ENCODE assay signal across 11 cellular contexts in genomic region chr11:114079406-114080072, GRCh38. TPM values are rescaled to one million over a fixed set of nuclear protein-coding genes. Genes with fewer than 3 reads are reported as not detected.
DNase-seq lines count a peak whose midpoint lies in the region; ATAC-seq and TF ChIP-seq lines count a peak whose summit lies in the region.
"Had no signal": no experiment of that assay in that cellular context is flagged by ENCODE, and none has a peak within 500 bp of the region (broad histone marks: within the 10 kb centered on the region; RNA-seq: fewer than 3 reads in every experiment).

No MANE protein-coding gene starts in this region.

- H4K20me1 ChIP-seq in BLaER1 treated with 17β-estradiol and CSF1 and Interleukin-3, amounts not matched to agents 10 nM and 100 nM, result peaks cover 0 to 53% (median 0%) of the 10 kb centered on the region in 11 experiments; a peak in 3 of 22 replicates
- H4K20me1 ChIP-seq in PC-9 (ENCODE audit: insufficient read depth), result no peaks in the 10 kb centered on the region

- CTCF ChIA-PET in activated CD4-positive, alpha-beta memory T cell treated with anti-CD3 and anti-CD28 coated beads, Interleukin-2, amount 10 ng/mL, durations not matched to agents 7 days and 5 days (lab: Charles Lee), result interaction anchor here (0.9 to 1.9 kb wide), 3 partner anchors 81 to 182 kb away, joined by 3 to 7 read pairs (median 4); no protein-coding TSS in a partner anchor
- CTCF ChIA-PET in PC-9 (lab: Charles Lee), result no interaction called here

- peaks cover 15% of the 10 kb centered on the region for H3K27me3 Mint-ChIP-seq in activated CD4-positive, alpha-beta memory T cell treated with anti-CD3 and anti-CD28 coated beads, Interleukin-2, amount 10 ng/mL, durations not matched to agents 7 days and 5 days

- intact Hi-C loops in posterior vena cava (cut with DNase I), result no loop called here
- intact Hi-C loops in PC-9 (cut with micrococcal nuclease; ENCODE audit: unreplicated experiment), result no loop called here

- no peak overlapping the region for H3K4me3 ChIP-seq in BLaER1 treated with 17β-estradiol and CSF1 and Interleukin-3, amounts not matched to agents 10 nM and 100 nM
- H3K4me3 ChIP-seq in fibroblast of villous mesenchyme (ENCODE audit: low read depth, low read length) (no peak overlapping the region), PC-9 (no peak overlapping the region)
- H3K4me3 ChIP-seq: cardiac muscle cell had no signal

- H3K36me3 ChIP-seq in BLaER1 treated with 17β-estradiol and CSF1 and Interleukin-3, amounts not matched to agents 10 nM and 100 nM, result no peaks in the 10 kb centered on the region
- no peaks in the 10 kb centered on the region for H3K36me3 ChIP-seq in PC-9 (ENCODE audit: low read depth)
- H3K36me3 ChIP-seq: cardiac muscle cell had no signal

- H3K36me3 Mint-ChIP-seq in activated CD4-positive, alpha-beta memory T cell treated with anti-CD3 and anti-CD28 coated beads, Interleukin-2, amount 10 ng/mL, durations not matched to agents 7 days and 5 days (ENCODE audit: low read depth), result peaks cover 8% of the 10 kb centered on the region

- H3K9me3 Mint-ChIP-seq in activated CD4-positive, alpha-beta memory T cell treated with anti-CD3 and anti-CD28 coated beads, Interleukin-2, amount 10 ng/mL, durations not matched to agents 7 days and 5 days, result no peaks in the 10 kb centered on the region

- H3F3A ChIP-seq in PC-9 (ENCODE audit: insufficient read depth, low read depth), result no peaks in the 10 kb centered on the region

- H3K9me2 ChIP-seq in PC-9 (ENCODE audit: insufficient read depth), result no peaks in the 10 kb centered on the region

- peak overlapping the region in 2 of 11 experiments; percentile 35 to 38; a peak in 2 of 22 replicates for H3K27ac ChIP-seq in BLaER1 treated with 17β-estradiol and CSF1 and Interleukin-3, amounts not matched to agents 10 nM and 100 nM
- no peak overlapping the region for H3K27ac ChIP-seq in PC-9
- H3K27ac ChIP-seq: cardiac muscle cell had no signal

- H3K4me1 ChIP-seq in BLaER1 treated with 17β-estradiol and CSF1 and Interleukin-3, amounts not matched to agents 10 nM and 100 nM, result peaks cover 26 to 43% (median 38%) of the 10 kb centered on the region in 10 experiments
- no peaks in the 10 kb centered on the region for H3K4me1 ChIP-seq in PC-9 (replicated peaks; ENCODE audit: insufficient read depth)

- no peak for ATAC-seq in GM18517 (IDR thresholded peaks at IDR 0.05; ENCODE audit: unreplicated experiment)

- TF ChIP-seq CTCF in fibroblast of villous mesenchyme (IDR thresholded peaks at IDR 0.05; ENCODE audit: insufficient read depth, low read depth, low read length), result no peak
- TF ChIP-seq CTCF in PC-9 (conservative IDR thresholded peaks at IDR 0.05), result no peak

- H3K9me3 ChIP-seq in BLaER1 treated with 17β-estradiol and CSF1 and Interleukin-3, amounts not matched to agents 10 nM and 100 nM (replicated peaks in 1 of 11), result no peaks in the 10 kb centered on the region
- H3K9me3 ChIP-seq in PC-9 (ENCODE audit: insufficient read depth, low read depth), result no peaks in the 10 kb centered on the region

- no peak overlapping the region for H2AFZ ChIP-seq in PC-9

- H3K4me2 ChIP-seq in BLaER1 treated with 17β-estradiol and CSF1 and Interleukin-3, amounts not matched to agents 10 nM and 100 nM, result peak overlapping the region; percentile 55 to 69 (median 65)
- no peak overlapping the region for H3K4me2 ChIP-seq in PC-9

- peaks cover 70% of the 10 kb centered on the region for H3K4me1 Mint-ChIP-seq in activated CD4-positive, alpha-beta memory T cell treated with anti-CD3 and anti-CD28 coated beads, Interleukin-2, amount 10 ng/mL, durations not matched to agents 7 days and 5 days

- POLR2A ChIA-PET in activated CD4-positive, alpha-beta memory T cell treated with anti-CD3 and anti-CD28 coated beads, Interleukin-2, amount 10 ng/mL, durations not matched to agents 7 days and 5 days (lab: Charles Lee), result interaction anchor here (0.9 to 1.4 kb wide), 2 partner anchors 19 to 103 kb away, joined by 4 to 7 read pairs; no protein-coding TSS in a partner anchor
- POLR2A ChIA-PET in PC-9 (lab: Charles Lee; ENCODE audit: unreplicated experiment), result no interaction called here

- BruUV-seq in PC-9 (replicated peaks; lab: Mats Ljungman, UMichigan), result no TSS peak

- H3K9ac ChIP-seq in BLaER1 treated with 17β-estradiol and CSF1 and Interleukin-3, amounts not matched to agents 10 nM and 100 nM, result 0 out of 22 replicates have a peak overlapping the region, but pooled peaks of 2 of the 11 experiments have one; percentile 3 to 26

- no peak overlapping the region for H3K4me3 Mint-ChIP-seq in activated CD4-positive, alpha-beta memory T cell treated with anti-CD3 and anti-CD28 coated beads, Interleukin-2, amount 10 ng/mL, durations not matched to agents 7 days and 5 days

- no peak for DNase-seq in activated CD4-positive, alpha-beta memory T cell treated with anti-CD3 and anti-CD28 coated beads, Interleukin-2, amount 10 ng/mL, durations not matched to agents 7 days and 5 days
- DNase-seq in fibroblast of villous mesenchyme (ENCODE audit: low read depth) (peak; percentile 75), posterior vena cava (ENCODE audit: low spot score) (peak; percentile 77), DMS153 treated with DMSO at 0.1 percent for 48 hours (lab: John Stamatoyannopoulos, UW; ENCODE audit: unreplicated experiment) (no peak), SK-N-DZ (ENCODE audit: low spot score) (no peak), PC-9 (no peak)
- DNase-seq: activated CD4-positive, alpha-beta T cell treated with anti-CD3 and anti-CD28 coated beads for 4 hours had no signal

- H3K27me3 ChIP-seq in BLaER1 treated with 17β-estradiol and CSF1 and Interleukin-3, amounts not matched to agents 10 nM and 100 nM, result peaks cover 0 to 88% (median 7%) of the 10 kb centered on the region in 11 experiments; a peak in 8 of 22 replicates
- H3K27me3 ChIP-seq in PC-9 (ENCODE audit: insufficient read depth, low read depth), result peaks cover 94% of the 10 kb centered on the region
- H3K27me3 ChIP-seq: cardiac muscle cell had no signal

- H3K79me2 ChIP-seq in PC-9 (ENCODE audit: low read depth), result no peaks in the 10 kb centered on the region

- H3K27ac Mint-ChIP-seq in activated CD4-positive, alpha-beta memory T cell treated with anti-CD3 and anti-CD28 coated beads, Interleukin-2, amount 10 ng/mL, durations not matched to agents 7 days and 5 days, result peak overlapping the region; percentile 72

RNA-seq across cellular contexts. Expression of gene ZBTB16, which starts 20.0 kb away (rescaled TPM):
- 10 to 100 TPM; 11.0 to 11.8 TPM for total RNA-seq in activated CD4-positive, alpha-beta memory T cell treated with anti-CD3 and anti-CD28 coated beads, Interleukin-2, amount 10 ng/mL, durations not matched to agents 7 days and 5 days
- total RNA-seq in fibroblast of villous mesenchyme (0.32 and 0.86 TPM in 2 replicates), posterior vena cava (100 to 1,000 TPM; 188 to 208 TPM), PC-9 (2021) (0.25 and 0.44 TPM in 2 replicates)
- 0.10 and 2.7 TPM in 2 replicates for polyA plus RNA-seq in SK-N-DZ (2014; cell fraction: cytosol; rRNA removed)
- 0.44 and 0.96 TPM in 2 replicates for polyA plus RNA-seq in SK-N-DZ (2014; cell fraction: nucleus; rRNA removed)
- polyA plus RNA-seq: BJ had no signal

Comparison
In these comparisons a context has a peak if more than half of its experiments do, and no peak if none do; other contexts are left out.
1. DNase-seq: peak in fibroblast of villous mesenchyme (single experiment) and posterior vena cava (single experiment); none in activated CD4-positive, alpha-beta memory T cell treated with anti-CD3 and anti-CD28 coated beads, Interleukin-2, amount 10 ng/mL, durations not matched to agents 7 days and 5 days (single experiment), DMS153 treated with DMSO at 0.1 percent for 48 hours (single experiment), SK-N-DZ (single experiment) and PC-9 (0 of 2).
2. RNA of gene ZBTB16, which starts 20.0 kb away (total RNA-seq): 188 to 208 TPM in posterior vena cava; 11.0 to 11.8 TPM in activated CD4-positive, alpha-beta memory T cell treated with anti-CD3 and anti-CD28 coated beads, Interleukin-2, amount 10 ng/mL, durations not matched to agents 7 days and 5 days, 0.32 to 0.86 TPM in fibroblast of villous mesenchyme and 0.25 to 0.44 TPM in PC-9; every median in the first group is over 10 times any median in the second.